Comparison of ENCODE assay signal across 1 cellular context in the genomic region with DNA sequence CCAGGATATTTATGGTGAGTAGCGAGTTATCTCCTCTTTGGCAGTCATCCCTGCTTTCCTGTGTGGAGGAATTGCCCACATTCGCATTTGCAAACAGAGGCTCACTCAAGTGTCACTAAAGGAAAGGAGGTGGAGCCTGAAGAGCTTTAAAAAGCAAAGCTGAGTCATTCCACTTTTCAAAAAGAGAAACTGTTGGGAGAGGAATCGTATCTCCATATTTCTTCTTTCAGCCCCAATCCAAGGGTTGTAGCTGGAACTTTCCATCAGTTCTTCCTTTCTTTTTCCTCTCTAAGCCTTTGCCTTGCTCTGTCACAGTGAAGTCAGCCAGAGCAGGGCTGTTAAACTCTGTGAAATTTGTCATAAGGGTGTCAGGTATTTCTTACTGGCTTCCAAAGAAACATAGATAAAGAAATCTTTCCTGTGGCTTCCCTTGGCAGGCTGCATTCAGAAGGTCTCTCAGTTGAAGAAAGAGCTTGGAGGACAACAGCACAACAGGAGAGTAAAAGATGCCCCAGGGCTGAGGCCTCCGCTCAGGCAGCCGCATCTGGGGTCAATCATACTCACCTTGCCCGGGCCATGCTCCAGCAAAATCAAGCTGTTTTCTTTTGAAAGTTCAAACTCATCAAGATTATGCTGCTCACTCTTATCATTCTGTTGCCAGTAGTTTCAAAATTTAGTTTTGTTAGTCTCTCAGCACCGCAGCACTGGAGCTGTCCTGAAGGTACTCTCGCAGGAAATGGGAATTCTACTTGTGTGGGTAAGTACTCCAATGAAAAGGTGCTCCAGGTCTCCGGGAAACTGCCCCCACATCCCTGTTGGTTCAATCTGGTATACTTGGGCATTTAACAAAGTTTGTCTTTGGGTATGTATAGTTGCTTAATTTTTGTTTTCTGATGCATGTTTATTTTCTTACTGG.
TF ChIP-seq lines count a peak whose summit lies in the region.

EGF (plus strand) TSS at position 178 of the 916 bp plus-strand sequence; CDS start at position 631, 453 bp downstream.

TF ChIP-seq in IMR-90, 13 proteins besides CTCF, POLR2A, EP300 and RAD21:
- TF ChIP-seq BHLHE40 (IDR thresholded peaks at IDR 0.05; ENCODE audit: low read depth, low read length) (no peak), NFE2L2 (IDR thresholded peaks at IDR 0.05; ENCODE audit: low read depth, low read length) (0 out of 2 replicates have a peak, but pooled peaks have one; percentile 12)
